Comparison of ENCODE assay signal across 32 cellular contexts in genomic region chr19:9295411-9295849, GRCh38. TPM values are rescaled to one million over a fixed set of nuclear protein-coding genes. Genes with fewer than 3 reads are reported as not detected.
DNase-seq lines count a peak whose midpoint lies in the region; ATAC-seq, FAIRE-seq and TF ChIP-seq lines count a peak whose summit lies in the region.
"Had no signal": no experiment of that assay in that cellular context is flagged by ENCODE, and none has a peak within 500 bp of the region (broad histone marks: within the 10 kb centered on the region; RNA-seq: fewer than 3 reads in every experiment).

No MANE protein-coding gene starts in this region.

- no peak overlapping the region for H2BK12ac ChIP-seq in H1 (ENCODE audit: low read depth, low read length)

- H3K27ac ChIP-seq in CD8-positive, alpha-beta memory T cell (ENCODE audit: low read depth, low read length), result no peak overlapping the region
- H3K27ac ChIP-seq in PC-3 (ENCODE audit: low read length), result no peak overlapping the region
- H3K27ac ChIP-seq in H1 (ENCODE audit: low read depth, low read length), result no peak overlapping the region
- H3K27ac ChIP-seq in muscle layer of duodenum (ENCODE audit: low read length), result no peak overlapping the region
- no peak overlapping the region for H3K27ac ChIP-seq in caudate nucleus (ENCODE audit: low read depth, low read length)
- H3K27ac ChIP-seq: cardiac muscle cell, Peyer's patch, testis had no signal

- CTCF ChIA-PET in CD8-positive, alpha-beta memory T cell (lab: Charles Lee), result no interaction called here
- CTCF ChIA-PET in PC-3 (lab: Charles Lee), result no interaction called here
- CTCF ChIA-PET in H1 (lab: Charles Lee; ENCODE audit: partially characterized antibody), result no interaction called here

- H3K27ac Mint-ChIP-seq in CD8-positive, alpha-beta memory T cell, result no peak overlapping the region
- H3K27ac Mint-ChIP-seq: CD14-positive monocyte; dendritic cell treated with granulocyte-macrophage colony-stimulating factor and Interleukin-4, amounts not matched to agents 40 ng/mL and 50 ng/mL, for 4 days; naive B cell; stimulated activated memory B cell treated with anti-CD40 and anti-IgM and Interleukin-4, amounts not matched to agents 10 μg/mL and 1 μg/mL and 100 μg/mL, for 72 hours had no signal

- no peak overlapping the region for H4K5ac ChIP-seq in H1 (ENCODE audit: insufficient read length, low read depth, low read length)

- no peaks in the 10 kb centered on the region for H3K79me1 ChIP-seq in H1 (ENCODE audit: low read depth, low read length)

- H3K23me2 ChIP-seq in H1 (ENCODE audit: low read depth, low read length), result no peaks in the 10 kb centered on the region

- H2BK5ac ChIP-seq in H1 (ENCODE audit: low read depth, low read length), result no peak overlapping the region; the same call in 1 of the 2 replicates

- H3K4me3 ChIP-seq in CD8-positive, alpha-beta memory T cell (ENCODE audit: low read length), result peak overlapping the region; percentile 6
- peak overlapping the region; percentile 24; the same call in 1 of the 2 replicates for H3K4me3 ChIP-seq in PC-3 (ENCODE audit: low read length)
- no peak overlapping the region for H3K4me3 ChIP-seq in H1 (ENCODE audit: extremely low read depth in 1 of 4, insufficient read depth in 2 of 4, low read depth in 3 of 4, low read length in 4 of 4)
- peak overlapping the region; percentile 18 to 63 for H3K4me3 ChIP-seq in muscle layer of duodenum (ENCODE audit: low read depth in 1 of 2, low read length in 2 of 2)
- H3K4me3 ChIP-seq: cardiac muscle cell, Peyer's patch, SJSA1, testis had no signal

- no peaks in the 10 kb centered on the region for H3K4me1 ChIP-seq in CD8-positive, alpha-beta memory T cell (ENCODE audit: insufficient read depth, low read length)
- no peaks in the 10 kb centered on the region for H3K4me1 ChIP-seq in PC-3 (ENCODE audit: insufficient read depth, low read length)
- H3K4me1 ChIP-seq in H1 (replicated peaks in 1 of 4; ENCODE audit: control insufficient read depth in 3 of 4, insufficient read depth in 4 of 4, low read length in 3 of 4), result no peaks in the 10 kb centered on the region
- H3K4me1 ChIP-seq in muscle layer of duodenum (ENCODE audit: control insufficient read depth in 1 of 2, insufficient read depth in 2 of 2, low read length in 2 of 2), result no peaks in the 10 kb centered on the region
- H3K4me1 ChIP-seq: Peyer's patch, SJSA1, testis had no signal

- DNase-seq in CD8-positive, alpha-beta memory T cell, result no peak
- DNase-seq in PC-3 (no peak), H1 (ENCODE audit: low read depth in 1 of 2, low spot score in 2 of 2) (no peak), pons (ENCODE audit: low spot score) (no peak), caudate nucleus (lab: John Stamatoyannopoulos, UW) (no peak)
- DNase-seq in activated CD4-positive, alpha-beta T cell treated with anti-CD3 and anti-CD28 coated beads for 1 hour, result no peak
- no peak for DNase-seq in stimulated activated CD4-positive, alpha-beta T cell treated with anti-CD3 and anti-CD28 coated beads, Interleukin-15, amount 100 ng/mL, for 24 hours
- DNase-seq: activated CD4-positive, alpha-beta T cell treated with anti-CD3 and anti-CD28 coated beads for 48 hours; activated T-cell treated with anti-CD3 and anti-CD28 coated beads, Interleukin-2, amount 50 U/mL, for 4 hours; amniotic stem cell; glutamatergic neuron; naive B cell; NCI-H1694 treated with DMSO at 0.1 percent for 48 hours; NCI-H2171 treated with DMSO at 0.1 percent for 48 hours; NCI-H524 treated with DMSO at 0.1 percent for 48 hours; NK-92 treated with Interleukin-12 subunit alpha and Interleukin-12 subunit beta, amount 100 ng/mL, for 24 hours; occipital lobe; Peyer's patch; stimulated activated CD4-positive, alpha-beta T cell treated with anti-CD3 and anti-CD28 coated beads, Interleukin-2, amount 100 ng/mL, for 48 hours; T-helper 1 cell; testis had no signal

- 93% methylated on average over 4 of the region's 4 CpGs; no CpG with 5 or more reads in 1 of the 2 experiments for WGBS in H1 (ENCODE audit: extremely low coverage in 1 of 2, insufficient coverage in 1 of 2, insufficient read length in 1 of 2, insufficient replicate concordance in 2 of 2, low coverage in 1 of 2, low lambda C conversion rate in 2 of 2, missing lambda C conversion rate in 1 of 2), 2 experiments

- no peak overlapping the region for H3K23ac ChIP-seq in H1 (ENCODE audit: insufficient read length)

- H3F3A ChIP-seq in PC-3 (ENCODE audit: low read length, unreplicated experiment), result no peaks in the 10 kb centered on the region

- no peak for TF ChIP-seq EP300 in H1 (IDR thresholded peaks at IDR 0.05; ENCODE audit: borderline replicate concordance in 1 of 2, low read depth in 2 of 2, low read length in 2 of 2)

- no peaks in the 10 kb centered on the region for H3K9me2 ChIP-seq in PC-3 (replicated peaks; ENCODE audit: low read length)

- no peaks in the 10 kb centered on the region for H3K27me3 ChIP-seq in CD8-positive, alpha-beta memory T cell (ENCODE audit: insufficient read depth, low read length, poor library complexity, severe bottlenecking)
- H3K27me3 ChIP-seq in PC-3 (ENCODE audit: low read length), result no peaks in the 10 kb centered on the region
- no peaks in the 10 kb centered on the region for H3K27me3 ChIP-seq in H1 (replicated peaks in 1 of 4; ENCODE audit: control insufficient read depth in 3 of 4, extremely low read depth in 1 of 4, insufficient read depth in 3 of 4, low read length in 3 of 4)
- H3K27me3 ChIP-seq in muscle layer of duodenum (ENCODE audit: low read depth, low read length), result no peaks in the 10 kb centered on the region
- H3K27me3 ChIP-seq: cardiac muscle cell, Peyer's patch, SJSA1, testis had no signal

- no peak for TF ChIP-seq POLR2A in H1 (IDR thresholded peaks at IDR 0.05; ENCODE audit: control extremely low read depth in 1 of 2, low read depth in 2 of 2, low read length in 2 of 2)

- no peak for TF ChIP-seq RAD21 in H1 (IDR thresholded peaks at IDR 0.05 in 1 of 2, conservative IDR thresholded peaks at IDR 0.05 in 1 of 2; ENCODE audit: low read depth in 2 of 2, low read length in 2 of 2)

- peaks cover 33% of the 10 kb centered on the region for H3K36me3 ChIP-seq in CD8-positive, alpha-beta memory T cell (ENCODE audit: insufficient read depth, low read length)
- peaks cover 94% of the 10 kb centered on the region for H3K36me3 ChIP-seq in PC-3 (ENCODE audit: low read depth, low read length)
- peaks cover 0 to 39% (median 13%) of the 10 kb centered on the region in 4 experiments; a peak in 5 of 8 replicates for H3K36me3 ChIP-seq in H1 (ENCODE audit: control insufficient read depth in 2 of 4, insufficient read depth in 4 of 4, low read length in 3 of 4)
- H3K36me3 ChIP-seq in muscle layer of duodenum (ENCODE audit: control insufficient read depth in 1 of 2, insufficient read depth in 2 of 2, low read length in 2 of 2), result peaks cover 28 to 91% of the 10 kb centered on the region in 2 donors

- no peak for TF ChIP-seq CTCF in PC-3 (conservative IDR thresholded peaks at IDR 0.05; ENCODE audit: low read depth, low read length)
- no peak for TF ChIP-seq CTCF in H1 (IDR thresholded peaks at IDR 0.05; ENCODE audit: control extremely low read depth in 1 of 3, insufficient read depth in 1 of 3, low read depth in 1 of 3, low read length in 3 of 3)

- H3K9me3 ChIP-seq in CD8-positive, alpha-beta memory T cell (ENCODE audit: low read length), result peaks cover 56% of the 10 kb centered on the region
- H3K9me3 ChIP-seq in PC-3 (ENCODE audit: low read length), result peaks cover 68% of the 10 kb centered on the region
- peaks cover 64 to 79% of the 10 kb centered on the region in 2 experiments for H3K9me3 ChIP-seq in H1 (ENCODE audit: insufficient read depth in 2 of 2, low read depth in 1 of 2, low read length in 1 of 2)
- peaks cover 66 to 79% of the 10 kb centered on the region in 2 donors for H3K9me3 ChIP-seq in muscle layer of duodenum (ENCODE audit: control insufficient read depth in 1 of 2, low read length in 2 of 2)
- H3K9me3 ChIP-seq: testis had no signal

- peaks cover 44 to 93% (median 89%) of the 10 kb centered on the region in 5 donors for H3K9me3 Mint-ChIP-seq in CD8-positive, alpha-beta memory T cell

- POLR2A ChIA-PET in CD8-positive, alpha-beta memory T cell (lab: Charles Lee), result no interaction called here
- POLR2A ChIA-PET in PC-3 (lab: Charles Lee; ENCODE audit: unreplicated experiment) (no interaction called here), H1 (lab: Charles Lee; ENCODE audit: partially characterized antibody) (no interaction called here)

- H3K27me3 Mint-ChIP-seq in CD8-positive, alpha-beta memory T cell, result no peaks in the 10 kb centered on the region
- H3K27me3 Mint-ChIP-seq: dendritic cell treated with granulocyte-macrophage colony-stimulating factor and Interleukin-4, amounts not matched to agents 40 ng/mL and 50 ng/mL, for 4 days; naive B cell; stimulated activated memory B cell treated with anti-CD40 and anti-IgM and Interleukin-4, amounts not matched to agents 10 μg/mL and 1 μg/mL and 100 μg/mL, for 72 hours had no signal

- H3K18ac ChIP-seq in H1 (ENCODE audit: extremely low read depth, low read length), result no peak overlapping the region

- peaks cover 52 to 90% (median 84%) of the 10 kb centered on the region in 3 donors for H3K36me3 Mint-ChIP-seq in CD8-positive, alpha-beta memory T cell

- no peak overlapping the region for H2BK15ac ChIP-seq in H1 (ENCODE audit: low read length)

- no peak for FAIRE-seq in H1 (lab: Jason Lieb, UNC)
- FAIRE-seq: D721Med, endothelial cell of umbilical vein had no signal

- no peak overlapping the region for H2AFZ ChIP-seq in PC-3 (ENCODE audit: low read length)
- no peak overlapping the region for H2AFZ ChIP-seq in H1 (ENCODE audit: low read length)

- H3K4me2 ChIP-seq in PC-3 (ENCODE audit: low read length) (no peak overlapping the region), H1 (ENCODE audit: insufficient read depth in 1 of 2, low read depth in 2 of 2, low read length in 2 of 2) (no peak overlapping the region)

- no TSS peak for BruUV-seq in PC-3 (replicated peaks; lab: Mats Ljungman, UMichigan)

- no peak overlapping the region for H4K91ac ChIP-seq in H1 (replicated peaks; ENCODE audit: insufficient read length, low read length)

- H3K79me2 ChIP-seq in PC-3 (ENCODE audit: low read length) (no peaks in the 10 kb centered on the region), H1 (ENCODE audit: control insufficient read depth in 1 of 2, insufficient read depth in 2 of 2, low read length in 2 of 2) (no peaks in the 10 kb centered on the region)

- intact Hi-C loops in PC-3 (cut with micrococcal nuclease), result no loop called here

- H2BK20ac ChIP-seq in H1 (ENCODE audit: low read length), result no peak overlapping the region

- no peak overlapping the region for H4K8ac ChIP-seq in H1 (ENCODE audit: extremely low read depth, insufficient read depth, low read length)

- H2BK120ac ChIP-seq in H1 (replicated peaks; ENCODE audit: low read depth, low read length), result no peak overlapping the region

- no peak overlapping the region for H2AK5ac ChIP-seq in H1 (ENCODE audit: low read depth, low read length)

- ATAC-seq in PC-3, result no peak
- ATAC-seq: activated T-cell treated with anti-CD3 and anti-CD28 coated beads, Interleukin-2, amount 50 U/mL, for 4 hours; stimulated activated memory B cell treated with anti-CD40 and anti-IgM and Interleukin-4, amounts not matched to agents 10 μg/mL and 1 μg/mL and 100 μg/mL, for 72 hours had no signal

- no peak overlapping the region for H3K9ac ChIP-seq in PC-3 (ENCODE audit: low read length)
- no peak overlapping the region for H3K9ac ChIP-seq in H1 (replicated peaks in 1 of 4; ENCODE audit: extremely low read depth in 1 of 4, low read depth in 3 of 4, low read length in 3 of 4)

- H4K20me1 ChIP-seq in PC-3 (ENCODE audit: low read length), result no peaks in the 10 kb centered on the region
- H4K20me1 ChIP-seq in H1 (replicated peaks in 1 of 2; ENCODE audit: control insufficient read depth in 1 of 2, insufficient read depth in 2 of 2, low read length in 2 of 2), result no peaks in the 10 kb centered on the region

- H3K4me1 Mint-ChIP-seq in CD8-positive, alpha-beta memory T cell, result peaks cover 2 to 5% (median 3%) of the 10 kb centered on the region in 3 donors
- H3K4me1 Mint-ChIP-seq: CD14-positive monocyte; naive B cell; stimulated activated memory B cell treated with anti-CD40 and anti-IgM and Interleukin-4, amounts not matched to agents 10 μg/mL and 1 μg/mL and 100 μg/mL, for 72 hours had no signal

- no peak overlapping the region for H3K14ac ChIP-seq in H1 (ENCODE audit: insufficient read length)

- H3K4me3 Mint-ChIP-seq in CD8-positive, alpha-beta memory T cell, result no peak overlapping the region
- H3K4me3 Mint-ChIP-seq: activated T-cell treated with anti-CD3 and anti-CD28 coated beads, Interleukin-2, amount 50 U/mL, for 4 hours; CD14-positive monocyte; dendritic cell treated with granulocyte-macrophage colony-stimulating factor and Interleukin-4, amounts not matched to agents 40 ng/mL and 50 ng/mL, for 4 days; naive B cell; stimulated activated memory B cell treated with anti-CD40 and anti-IgM and Interleukin-4, amounts not matched to agents 10 μg/mL and 1 μg/mL and 100 μg/mL, for 72 hours had no signal

- H3K56ac ChIP-seq in H1 (replicated peaks; ENCODE audit: insufficient read length, low read depth, low read length), result no peak overlapping the region

- no peak overlapping the region for H3K4ac ChIP-seq in H1 (replicated peaks; ENCODE audit: insufficient read length, low read depth, low read length)

RNA-seq across cellular contexts. Expression of gene ZNF699, which starts 14.2 kb away (rescaled TPM):
- total RNA-seq in CD8-positive, alpha-beta memory T cell, result 1 to 10 TPM; 5.5 to 5.9 TPM
- 11.3 TPM for polyA plus RNA-seq in CD8-positive, alpha-beta memory T cell
- 30.9 and 36.0 TPM in 2 replicates for total RNA-seq in PC-3 (2014; rRNA removed)
- 3.3 and 3.7 TPM in 2 replicates for total RNA-seq in H1 (2021; fragmentation: NEBNext Ultra II Directional; extraction: Animal tissue kit (Norgen Biotek cat#: 25700))
- polyA plus RNA-seq in H1 (2011; rRNA removed), result 1.00 and 1.0 TPM in 2 replicates
- 1.3 TPM for polyA plus RNA-seq in H1 (2011; cell fraction: cytosol; rRNA removed)
- polyA plus RNA-seq in H1 (2011; cell fraction: nucleus; rRNA removed), result 2.0 TPM
- 0.83 to 2.3 TPM (median 1.3 TPM) in 4 replicates for polyA plus RNA-seq in H1 (2012, experiment 1 of 2)
- 0.38 TPM for polyA plus RNA-seq in H1 (2012, experiment 2 of 2)
- polyA plus RNA-seq in H1 (2013, experiment 1 of 2), result 2.4 TPM
- polyA plus RNA-seq in H1 (2013, experiment 2 of 2), result 2.2 TPM
- polyA minus RNA-seq in H1 (2011; rRNA and poly(A)+ RNA removed), result 2.1 and 6.1 TPM in 2 replicates
- 2.3 TPM for polyA minus RNA-seq in H1 (2011; cell fraction: cytosol; rRNA and poly(A)+ RNA removed)
- 4.8 TPM for polyA minus RNA-seq in H1 (2011; cell fraction: nucleus; rRNA and poly(A)+ RNA removed)

RNA-seq across cellular contexts. Expression of gene ZNF559, which starts 28.5 kb away (rescaled TPM):
- 10 to 100 TPM; 14.2 to 17.3 TPM for total RNA-seq in CD8-positive, alpha-beta memory T cell
- polyA plus RNA-seq in CD8-positive, alpha-beta memory T cell, result 36.2 TPM
- 13.1 and 20.1 TPM in 2 replicates for total RNA-seq in PC-3 (2014; rRNA removed)
- total RNA-seq in H1 (2021; fragmentation: NEBNext Ultra II Directional; extraction: Animal tissue kit (Norgen Biotek cat#: 25700)), result 17.6 and 19.0 TPM in 2 replicates
- 3.2 and 10.2 TPM in 2 replicates for polyA plus RNA-seq in H1 (2011; rRNA removed)
- 12.0 TPM for polyA plus RNA-seq in H1 (2011; cell fraction: cytosol; rRNA removed)
- 11.3 TPM for polyA plus RNA-seq in H1 (2011; cell fraction: nucleus; rRNA removed)
- polyA plus RNA-seq in H1 (2012, experiment 1 of 2), result 14.3 to 33.9 TPM (median 16.8 TPM) in 4 replicates
- polyA plus RNA-seq in H1 (2012, experiment 2 of 2), result 1.8 TPM
- 14.3 TPM for polyA plus RNA-seq in H1 (2013, experiment 1 of 2)
- 13.1 TPM for polyA plus RNA-seq in H1 (2013, experiment 2 of 2)
- 21.4 and 22.6 TPM in 2 replicates for polyA minus RNA-seq in H1 (2011; rRNA and poly(A)+ RNA removed)
- polyA minus RNA-seq in H1 (2011; cell fraction: cytosol; rRNA and poly(A)+ RNA removed), result 14.2 TPM
- polyA minus RNA-seq in H1 (2011; cell fraction: nucleus; rRNA and poly(A)+ RNA removed), result 27.4 TPM

RNA-seq across cellular contexts. Expression of gene OR7E24, which starts 44.7 kb away (rescaled TPM):
- not detected for total RNA-seq in CD8-positive, alpha-beta memory T cell
- polyA plus RNA-seq in CD8-positive, alpha-beta memory T cell, result not detected
- total RNA-seq in PC-3 (2014; rRNA removed), result not detected in 2 replicates
- total RNA-seq in H1 (2021; fragmentation: NEBNext Ultra II Directional; extraction: Animal tissue kit (Norgen Biotek cat#: 25700)), result not detected in 2 replicates
- not detected in 2 replicates for polyA plus RNA-seq in H1 (2011; rRNA removed)
- not detected for polyA plus RNA-seq in H1 (2011; cell fraction: cytosol; rRNA removed)
- polyA plus RNA-seq in H1 (2011; cell fraction: nucleus; rRNA removed), result not detected
- polyA plus RNA-seq in H1 (2012, experiment 1 of 2), result not detected in 4 replicates
- not detected for polyA plus RNA-seq in H1 (2012, experiment 2 of 2)
- polyA plus RNA-seq in H1 (2013, experiment 1 of 2), result not detected
- polyA plus RNA-seq in H1 (2013, experiment 2 of 2), result not detected
- not detected in 2 replicates for polyA minus RNA-seq in H1 (2011; rRNA and poly(A)+ RNA removed)
- polyA minus RNA-seq in H1 (2011; cell fraction: cytosol; rRNA and poly(A)+ RNA removed), result not detected
- not detected for polyA minus RNA-seq in H1 (2011; cell fraction: nucleus; rRNA and poly(A)+ RNA removed)
- total RNA-seq: activated T-cell treated with anti-CD3 and anti-CD28 coated beads, Interleukin-2, amount 50 U/mL, for 4 hours; cardiac muscle cell; Daoy; endothelial cell of umbilical vein; LHCN-M2; occipital lobe; Peyer's patch; SJSA1 had no signal
- polyA plus RNA-seq: AG04450, cardiac muscle cell, CD14-positive monocyte, endothelial cell of umbilical vein had no signal

Comparison
In these comparisons a context has a peak if more than half of its experiments do, and no peak if none do; other contexts are left out.
1. H3K4me3 ChIP-seq: peak in CD8-positive, alpha-beta memory T cell (single experiment), PC-3 (single experiment) and muscle layer of duodenum (2 of 2); none in H1 (0 of 4).